In the genomic region with DNA sequence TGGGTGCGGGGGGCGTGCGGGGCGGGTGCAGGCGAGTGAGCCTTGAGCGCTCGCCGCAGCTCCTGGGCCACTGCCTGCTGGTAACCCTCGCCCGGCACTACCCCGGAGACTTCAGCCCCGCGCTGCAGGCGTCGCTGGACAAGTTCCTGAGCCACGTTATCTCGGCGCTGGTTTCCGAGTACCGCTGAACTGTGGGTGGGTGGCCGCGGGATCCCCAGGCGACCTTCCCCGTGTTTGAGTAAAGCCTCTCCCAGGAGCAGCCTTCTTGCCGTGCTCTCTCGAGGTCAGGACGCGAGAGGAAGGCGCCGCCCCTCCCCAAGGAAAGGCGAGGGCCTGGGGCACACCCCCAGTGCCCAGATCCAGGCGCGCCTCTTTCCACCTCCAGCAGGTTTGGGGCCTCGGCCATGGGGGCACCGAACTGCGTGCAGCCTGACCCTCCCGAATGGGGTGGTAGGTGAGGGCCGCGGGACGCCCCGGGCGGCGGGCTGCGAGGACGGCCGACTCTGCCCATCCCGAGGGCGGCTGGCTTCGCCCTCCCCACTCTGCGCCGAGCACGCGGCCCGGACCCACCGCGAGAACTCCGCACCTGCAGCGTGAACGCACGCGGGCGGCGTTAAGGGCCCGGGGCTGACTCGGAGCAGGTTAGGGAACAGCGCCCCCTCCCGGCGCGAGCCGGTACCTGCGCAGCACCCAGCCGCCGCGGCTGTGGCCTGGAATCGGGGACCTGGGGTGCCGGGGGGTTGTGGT, we compare ENCODE assay signal across 1 cellular context.
A peak's percentile ranks its signal among the peaks of the same experiment; 100 is the strongest.
TF ChIP-seq lines count a peak whose summit lies in the region.

No MANE protein-coding gene starts in this region.

TF ChIP-seq in HEK293, 187 proteins besides CTCF, POLR2A, EP300 and RAD21 (continued from another document and continues in another):
- TF ChIP-seq ZNF274 (IDR thresholded peaks at IDR 0.05; ENCODE audit: low read length) (no peak), ZNF274 (tag by site-specific recombination; IDR thresholded peaks at IDR 0.05; ENCODE audit: borderline replicate concordance) (no peak), ZNF140 (tag by site-specific recombination; IDR thresholded peaks at IDR 0.05) (no peak), ZNF843 (tag by site-specific recombination; IDR thresholded peaks at IDR 0.05) (0 out of 2 replicates have a peak, but pooled peaks have one; percentile 15), HIC1 (tag by site-specific recombination; IDR thresholded peaks at IDR 0.05) (peak; percentile 91), PATZ1 (tag by site-specific recombination; IDR thresholded peaks at IDR 0.05) (peak; percentile 89), ZNF747 (tag by site-specific recombination; IDR thresholded peaks at IDR 0.05) (no peak), KLF10 (tag by site-specific recombination; IDR thresholded peaks at IDR 0.05) (peak; percentile 76), ZNF501 (tag by site-specific recombination; IDR thresholded peaks at IDR 0.05) (peak; percentile 89), ZBTB7A (tag by site-specific recombination; IDR thresholded peaks at IDR 0.05; ENCODE audit: low read depth) (0 out of 2 replicates have a peak, but pooled peaks have one; percentile 10), ZNF530 (tag by site-specific recombination; IDR thresholded peaks at IDR 0.05; ENCODE audit: low read depth) (peak; percentile 25; the same call in 1 of the 2 replicates), ZNF26 (tag by site-specific recombination; IDR thresholded peaks at IDR 0.05) (no peak), ZXDB (tag by site-specific recombination; IDR thresholded peaks at IDR 0.05) (peak; percentile 62; the same call in 1 of the 2 replicates), SP7 (tag by site-specific recombination; IDR thresholded peaks at IDR 0.05) (peak; percentile 74), ZNF394 (tag by site-specific recombination; IDR thresholded peaks at IDR 0.05; ENCODE audit: borderline replicate concordance) (peak; percentile 58; the same call in 1 of the 2 replicates), ZNF768 (tag by site-specific recombination; IDR thresholded peaks at IDR 0.05) (peak; percentile 8; the same call in 1 of the 2 replicates), SCRT2 (tag by site-specific recombination; IDR thresholded peaks at IDR 0.05) (peak; percentile 67), ZNF629 (tag by site-specific recombination; IDR thresholded peaks at IDR 0.05) (peak; percentile 50; the same call in 1 of the 2 replicates), ZNF10 (tag by site-specific recombination; IDR thresholded peaks at IDR 0.05) (0 out of 2 replicates have a peak, but pooled peaks have one; percentile 29), ZNF341 (tag by site-specific recombination; IDR thresholded peaks at IDR 0.05; ENCODE audit: low read depth) (peak; percentile 55), ZNF639 (tag by site-specific recombination; IDR thresholded peaks at IDR 0.05) (no peak; the same call in 1 of the 2 replicates), KLF9 (tag by site-specific recombination; IDR thresholded peaks at IDR 0.05; ENCODE audit: low read depth) (peak; percentile 82), ZNF610 (tag by site-specific recombination; IDR thresholded peaks at IDR 0.05; ENCODE audit: borderline replicate concordance) (0 out of 2 replicates have a peak, but pooled peaks have one; percentile 33), REST (tag by site-specific recombination; IDR thresholded peaks at IDR 0.05) (no peak), ZNF510 (tag by site-specific recombination; IDR thresholded peaks at IDR 0.05; ENCODE audit: insufficient replicate concordance) (no peak), ZIC2 (tag by site-specific recombination; IDR thresholded peaks at IDR 0.05) (0 out of 2 replicates have a peak, but pooled peaks have one; percentile 29), PBX3 (CRISPR knock-in tag; IDR thresholded peaks at IDR 0.05) (0 out of 2 replicates have a peak, but pooled peaks have one; percentile 40), GFI1B (tag by site-specific recombination; IDR thresholded peaks at IDR 0.05) (no peak), IKZF3 (tag by site-specific recombination; IDR thresholded peaks at IDR 0.05) (0 out of 2 replicates have a peak, but pooled peaks have one; percentile 7), BCL11A (tag by site-specific recombination; IDR thresholded peaks at IDR 0.05; ENCODE audit: low read depth) (no peak), GLIS1 (tag by site-specific recombination; IDR thresholded peaks at IDR 0.05) (peak; percentile 40; the same call in 1 of the 2 replicates)
- TF ChIP-seq, protein P1, sequence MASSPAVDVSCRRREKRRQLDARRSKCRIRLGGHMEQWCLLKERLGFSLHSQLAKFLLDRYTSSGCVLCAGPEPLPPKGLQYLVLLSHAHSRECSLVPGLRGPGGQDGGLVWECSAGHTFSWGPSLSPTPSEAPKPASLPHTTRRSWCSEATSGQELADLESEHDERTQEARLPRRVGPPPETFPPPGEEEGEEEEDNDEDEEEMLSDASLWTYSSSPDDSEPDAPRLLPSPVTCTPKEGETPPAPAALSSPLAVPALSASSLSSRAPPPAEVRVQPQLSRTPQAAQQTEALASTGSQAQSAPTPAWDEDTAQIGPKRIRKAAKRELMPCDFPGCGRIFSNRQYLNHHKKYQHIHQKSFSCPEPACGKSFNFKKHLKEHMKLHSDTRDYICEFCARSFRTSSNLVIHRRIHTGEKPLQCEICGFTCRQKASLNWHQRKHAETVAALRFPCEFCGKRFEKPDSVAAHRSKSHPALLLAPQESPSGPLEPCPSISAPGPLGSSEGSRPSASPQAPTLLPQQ (tag by site-specific recombination; IDR thresholded peaks at IDR 0.05) = peak; percentile 98
- TF ChIP-seq, protein P2, sequence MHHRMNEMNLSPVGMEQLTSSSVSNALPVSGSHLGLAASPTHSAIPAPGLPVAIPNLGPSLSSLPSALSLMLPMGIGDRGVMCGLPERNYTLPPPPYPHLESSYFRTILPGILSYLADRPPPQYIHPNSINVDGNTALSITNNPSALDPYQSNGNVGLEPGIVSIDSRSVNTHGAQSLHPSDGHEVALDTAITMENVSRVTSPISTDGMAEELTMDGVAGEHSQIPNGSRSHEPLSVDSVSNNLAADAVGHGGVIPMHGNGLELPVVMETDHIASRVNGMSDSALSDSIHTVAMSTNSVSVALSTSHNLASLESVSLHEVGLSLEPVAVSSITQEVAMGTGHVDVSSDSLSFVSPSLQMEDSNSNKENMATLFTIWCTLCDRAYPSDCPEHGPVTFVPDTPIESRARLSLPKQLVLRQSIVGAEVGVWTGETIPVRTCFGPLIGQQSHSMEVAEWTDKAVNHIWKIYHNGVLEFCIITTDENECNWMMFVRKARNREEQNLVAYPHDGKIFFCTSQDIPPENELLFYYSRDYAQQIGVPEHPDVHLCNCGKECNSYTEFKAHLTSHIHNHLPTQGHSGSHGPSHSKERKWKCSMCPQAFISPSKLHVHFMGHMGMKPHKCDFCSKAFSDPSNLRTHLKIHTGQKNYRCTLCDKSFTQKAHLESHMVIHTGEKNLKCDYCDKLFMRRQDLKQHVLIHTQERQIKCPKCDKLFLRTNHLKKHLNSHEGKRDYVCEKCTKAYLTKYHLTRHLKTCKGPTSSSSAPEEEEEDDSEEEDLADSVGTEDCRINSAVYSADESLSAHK (tag by site-specific recombination; IDR thresholded peaks at IDR 0.05) = 0 out of 2 replicates have a peak, but pooled peaks have one; percentile 35
- TF ChIP-seq, protein P3, sequence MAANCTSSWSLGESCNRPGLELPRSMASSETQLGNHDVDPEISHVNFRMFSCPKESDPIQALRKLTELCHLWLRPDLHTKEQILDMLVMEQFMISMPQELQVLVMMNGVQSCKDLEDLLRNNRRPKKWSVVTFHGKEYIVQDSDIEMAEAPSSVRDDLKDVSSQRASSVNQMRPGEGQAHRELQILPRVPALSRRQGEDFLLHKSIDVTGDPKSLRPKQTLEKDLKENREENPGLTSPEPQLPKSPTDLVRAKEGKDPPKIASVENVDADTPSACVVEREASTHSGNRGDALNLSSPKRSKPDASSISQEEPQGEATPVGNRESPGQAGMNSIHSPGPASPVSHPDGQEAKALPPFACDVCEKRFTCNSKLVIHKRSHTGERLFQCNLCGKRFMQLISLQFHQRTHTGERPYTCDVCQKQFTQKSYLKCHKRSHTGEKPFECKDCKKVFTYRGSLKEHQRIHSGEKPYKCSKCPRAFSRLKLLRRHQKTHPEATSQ (tag by site-specific recombination; IDR thresholded peaks at IDR 0.05) = peak; percentile 73; the same call in 1 of the 2 replicates
